ENCODE assay signal across 16 cellular contexts in genomic region chr20:4051413-4052138, GRCh38. TPM values are rescaled to one million over a fixed set of nuclear protein-coding genes. Genes with fewer than 3 reads are reported as not detected.
DNase-seq lines count a peak whose midpoint lies in the region; ATAC-seq and TF ChIP-seq lines count a peak whose summit lies in the region.
"Had no signal": no experiment of that assay in that cellular context is flagged by ENCODE, and none has a peak within 500 bp of the region (broad histone marks: within the 10 kb centered on the region; RNA-seq: fewer than 3 reads in every experiment).

No MANE protein-coding gene starts in this region.

- no peak overlapping the region for H3K4me3 Mint-ChIP-seq in natural killer cell
- H3K4me3 Mint-ChIP-seq: activated CD8-positive, alpha-beta memory T cell treated with anti-CD3 and anti-CD28 coated beads, Interleukin-2, amount 10 ng/mL, durations not matched to agents 7 days and 5 days had no signal

- H2AK9ac ChIP-seq in IMR-90 (replicated peaks; ENCODE audit: low read depth, low read length, poor library complexity), result no peak overlapping the region

- H4K8ac ChIP-seq in IMR-90 (ENCODE audit: low read depth in 2 of 2, low read length in 2 of 2), result peak overlapping the region in 1 of 2 experiments; percentile 9; a peak in 2 of 4 replicates

- H3K23ac ChIP-seq in IMR-90 (ENCODE audit: low read depth, low read length), result 0 out of 2 replicates have a peak overlapping the region, but pooled peaks have one; percentile 38

- H3K27me3 ChIP-seq in IMR-90 (ENCODE audit: control insufficient read depth, insufficient read depth, low read length) (no peaks in the 10 kb centered on the region), cardiac muscle cell (no peaks in the 10 kb centered on the region), sigmoid colon (no peaks in the 10 kb centered on the region)
- H3K27me3 ChIP-seq: ovary had no signal

- no peaks in the 10 kb centered on the region for H3K36me3 Mint-ChIP-seq in natural killer cell
- H3K36me3 Mint-ChIP-seq: activated CD8-positive, alpha-beta memory T cell treated with anti-CD3 and anti-CD28 coated beads, Interleukin-2, amount 10 ng/mL, durations not matched to agents 7 days and 5 days had no signal

- DNase-seq in IMR-90, result no peak
- no peak for DNase-seq in RWPE1 (ENCODE audit: low spot score)
- peak in 1 of 2 donors; percentile 65 for DNase-seq in cardiac muscle cell (ENCODE audit: low read depth in 1 of 2, low spot score in 1 of 2)
- peak; percentile 32 for DNase-seq in sigmoid colon
- DNase-seq in kidney glomerular epithelial cell (lab: John Stamatoyannopoulos, UW), result no peak
- no peak for DNase-seq in NCI-H1092 (lab: John Stamatoyannopoulos, UW)
- no peak for DNase-seq in natural killer cell
- DNase-seq: activated CD8-positive, alpha-beta memory T cell treated with anti-CD3 and anti-CD28 coated beads, Interleukin-2, amount 10 ng/mL, durations not matched to agents 7 days and 5 days; activated effector memory CD4-positive, alpha-beta T cell treated with anti-CD3 and anti-CD28 coated beads, Interleukin-2, amount 50 U/mL, for 16 hours; amniotic stem cell; foreskin melanocyte; ovary; stimulated activated CD4-positive, alpha-beta T cell treated with anti-CD3 and anti-CD28 coated beads, Interleukin-2, amount 100 ng/mL, for 48 hours; T-helper 2 cell had no signal

- H3K27ac ChIP-seq in IMR-90 (ENCODE audit: insufficient read depth, low read length), result no peak overlapping the region
- H3K27ac ChIP-seq in RWPE1, result peak overlapping the region; percentile 30
- H3K27ac ChIP-seq in cardiac muscle cell, result peak overlapping the region; percentile 74
- H3K27ac ChIP-seq in sigmoid colon, result no peak overlapping the region
- H3K27ac ChIP-seq: ovary had no signal

- H2AK5ac ChIP-seq in IMR-90 (ENCODE audit: low read depth, low read length), result no peak overlapping the region

- no peaks in the 10 kb centered on the region for H3K79me1 ChIP-seq in IMR-90 (ENCODE audit: low read depth in 1 of 2, low read length in 2 of 2)

- TF ChIP-seq CTCF in IMR-90 (conservative IDR thresholded peaks at IDR 0.05; ENCODE audit: low read depth, low read length) (no peak), RWPE1 (conservative IDR thresholded peaks at IDR 0.05; ENCODE audit: low read depth) (no peak), cardiac muscle cell (IDR thresholded peaks at IDR 0.05; ENCODE audit: low read depth, low read length) (no peak), sigmoid colon (IDR thresholded peaks at IDR 0.05) (no peak), natural killer cell (IDR thresholded peaks at IDR 0.05) (no peak)

- H3K56ac ChIP-seq in IMR-90 (ENCODE audit: extremely low read depth, insufficient read depth, low read length), result no peak overlapping the region

- H3K27me3 Mint-ChIP-seq in natural killer cell (ENCODE audit: low read depth in 2 of 2), result peaks cover 0 to 7% of the 10 kb centered on the region in 2 donors

- H2BK20ac ChIP-seq in IMR-90 (ENCODE audit: low read depth, low read length), result peak overlapping the region; percentile 46; the same call in 1 of the 2 replicates

- H3K14ac ChIP-seq in IMR-90 (replicated peaks; ENCODE audit: low read depth, low read length), result 0 out of 2 replicates have a peak overlapping the region, but pooled peaks have one; percentile 36

- ATAC-seq in IMR-90 (ENCODE audit: low read depth), result no peak
- ATAC-seq in GM18519 (IDR thresholded peaks at IDR 0.05; ENCODE audit: low FRiP score, unreplicated experiment), result no peak
- no peak for ATAC-seq in natural killer cell
- ATAC-seq: activated CD4-positive, CD25-positive, alpha-beta regulatory T cell treated with anti-CD3 and anti-CD28 coated beads, Interleukin-2, amount 50 U/mL, for 24 hours; activated CD8-positive, alpha-beta memory T cell treated with anti-CD3 and anti-CD28 coated beads, Interleukin-2, amount 10 ng/mL, durations not matched to agents 7 days and 5 days had no signal

- no peaks in the 10 kb centered on the region for H3K4me1 Mint-ChIP-seq in natural killer cell
- H3K4me1 Mint-ChIP-seq: activated CD8-positive, alpha-beta memory T cell treated with anti-CD3 and anti-CD28 coated beads, Interleukin-2, amount 10 ng/mL, durations not matched to agents 7 days and 5 days had no signal

- in situ Hi-C loops in IMR-90 (cut with MboI; ENCODE audit: low sequenced_read_pairs), result no loop called here

- dilution Hi-C loops in IMR-90 (cut with HindIII; ENCODE audit: low sequenced_read_pairs, unreplicated experiment), result no loop called here

- H2BK120ac ChIP-seq in IMR-90 (ENCODE audit: low read depth, low read length), result peak overlapping the region; percentile 52

- 0 out of 2 replicates have a peak overlapping the region, but pooled peaks have one; percentile 49 for H4K91ac ChIP-seq in IMR-90 (ENCODE audit: insufficient read depth, low read depth, low read length)

- POLR2A ChIA-PET in IMR-90 (lab: Charles Lee; ENCODE audit: unreplicated experiment) (no interaction called here), RWPE1 (lab: Yijun Ruan, JAX; ENCODE audit: low non-redundant PET) (no interaction called here)

- no peak overlapping the region for H3K18ac ChIP-seq in IMR-90 (ENCODE audit: low read depth, low read length)

- TF ChIP-seq EP300 in sigmoid colon (IDR thresholded peaks at IDR 0.05), result no peak

- TF ChIP-seq POLR2A in IMR-90 (IDR thresholded peaks at IDR 0.05; ENCODE audit: low read depth, low read length) (no peak), sigmoid colon (IDR thresholded peaks at IDR 0.05) (no peak)

- no peak for TF ChIP-seq RAD21 in IMR-90 (IDR thresholded peaks at IDR 0.05; ENCODE audit: low read length)

- H3K9me3 ChIP-seq in IMR-90 (ENCODE audit: control insufficient read depth, insufficient read depth, low read length) (no peaks in the 10 kb centered on the region), cardiac muscle cell (ENCODE audit: low read depth) (no peaks in the 10 kb centered on the region), sigmoid colon (no peaks in the 10 kb centered on the region)
- H3K9me3 ChIP-seq: ovary had no signal

- no peak overlapping the region for H3K9ac ChIP-seq in IMR-90 (ENCODE audit: low read depth, low read length)

- peak overlapping the region; percentile 19 for H3K4ac ChIP-seq in IMR-90 (ENCODE audit: low read depth, low read length)

- H4K5ac ChIP-seq in IMR-90 (ENCODE audit: low read depth, low read length), result peak overlapping the region; percentile 8; the same call in 1 of the 2 replicates

- H2AFZ ChIP-seq in IMR-90 (replicated peaks; ENCODE audit: low read length, poor library complexity), result peak overlapping the region; percentile 16

- CTCF ChIA-PET in IMR-90 (lab: Yijun Ruan, JAX), result no interaction called here
- CTCF ChIA-PET in RWPE1 (lab: Yijun Ruan, JAX), result no interaction called here

- H3K9me1 ChIP-seq in IMR-90 (ENCODE audit: insufficient read depth, low read length), result no peaks in the 10 kb centered on the region

- no peaks in the 10 kb centered on the region for H3K9me3 Mint-ChIP-seq in natural killer cell

- intact Hi-C loops in IMR-90 (cut with micrococcal nuclease), result no loop called here
- intact Hi-C loops in sigmoid colon (cut with DNase I), result no loop called here
- intact Hi-C loops in natural killer cell (cut with micrococcal nuclease), result no loop called here

- H2BK15ac ChIP-seq in IMR-90 (ENCODE audit: low read depth, low read length), result peak overlapping the region; percentile 34; the same call in 1 of the 3 replicates

- no peak overlapping the region for H3K27ac Mint-ChIP-seq in natural killer cell
- H3K27ac Mint-ChIP-seq: activated CD8-positive, alpha-beta memory T cell treated with anti-CD3 and anti-CD28 coated beads, Interleukin-2, amount 10 ng/mL, durations not matched to agents 7 days and 5 days had no signal

- no TSS peak for BruUV-seq in IMR-90 (replicated peaks; lab: Mats Ljungman, UMichigan)

- no peaks in the 10 kb centered on the region for H4K20me1 ChIP-seq in IMR-90 (ENCODE audit: insufficient read depth, low read length)

- 90% methylated on average over 2 of the region's 8 CpGs; no CpG with 5 or more reads in 1 of the 2 experiments for WGBS in IMR-90 (ENCODE audit: extremely low coverage in 2 of 2, insufficient read length in 1 of 2), 2 experiments
- WGBS in sigmoid colon, 2 donors, result 86 to 92% methylated on average over 8 of the region's 8 CpGs

- H3K4me3 ChIP-seq in IMR-90 (ENCODE audit: insufficient read depth, low read depth, low read length) (no peak overlapping the region), cardiac muscle cell (no peak overlapping the region), sigmoid colon (no peak overlapping the region)
- H3K4me3 ChIP-seq: ovary had no signal

- no peaks in the 10 kb centered on the region for H3K36me3 ChIP-seq in IMR-90 (ENCODE audit: control insufficient read depth, insufficient read depth, low read length)
- H3K36me3 ChIP-seq in cardiac muscle cell, result no peaks in the 10 kb centered on the region
- H3K36me3 ChIP-seq in sigmoid colon, result no peaks in the 10 kb centered on the region
- H3K36me3 ChIP-seq: ovary had no signal

- H3K4me1 ChIP-seq in IMR-90 (ENCODE audit: control insufficient read depth, insufficient read depth, low read length) (peaks cover 7% of the 10 kb centered on the region), cardiac muscle cell (ENCODE audit: low read depth) (peaks cover 33% of the 10 kb centered on the region), sigmoid colon (no peaks in the 10 kb centered on the region)

- no peak overlapping the region for H2BK5ac ChIP-seq in IMR-90 (ENCODE audit: low read depth, low read length, poor library complexity, severe bottlenecking)

- H3K4me2 ChIP-seq in IMR-90 (ENCODE audit: low read depth, low read length), result no peak overlapping the region

TF ChIP-seq in IMR-90, 13 proteins besides CTCF, POLR2A, EP300 and RAD21 (continues in another document):
- TF ChIP-seq CEBPB (IDR thresholded peaks at IDR 0.05; ENCODE audit: low read depth, low read length), result no peak
- no peak for TF ChIP-seq USF2 (IDR thresholded peaks at IDR 0.05; ENCODE audit: low read depth, low read length)
- no peak for TF ChIP-seq CHD1 (IDR thresholded peaks at IDR 0.05; ENCODE audit: low read depth, low read length)

RNA-seq across cellular contexts. Expression of gene RNF24, which starts 36.2 kb away (rescaled TPM):
- total RNA-seq in IMR-90 (2012; rRNA removed) (11.3 and 12.5 TPM in 2 replicates), cardiac muscle cell (4.4 and 7.7 TPM in 2 replicates), sigmoid colon (10 to 100 TPM in 2 of 4 donors, 1 to 10 TPM in 2; 5.6 to 11.0 (median 9.9) TPM), natural killer cell (10 to 100 TPM in 1 of 3 donors, 1 to 10 TPM in 2; 7.1 to 15.3 (median 7.8) TPM)
- polyA plus RNA-seq in IMR-90 (2012; rRNA removed) (9.1 and 11.3 TPM in 2 replicates), cardiac muscle cell (16.1 and 23.8 TPM in 2 replicates), sigmoid colon (1 to 10 TPM in 2 of 3 donors, under 1 TPM in 1; 0.60 to 4.6 (median 1.4) TPM)
- 6.6 and 7.3 TPM in 2 replicates for polyA plus RNA-seq in IMR-90 (2012; cell fraction: cytosol; rRNA removed)
- polyA plus RNA-seq in IMR-90 (2012; cell fraction: nucleus; rRNA removed; ENCODE audit: low replicate concordance), result 6.4 and 11.0 TPM in 2 replicates

Comparison
In these comparisons a context has a peak if more than half of its experiments do, and no peak if none do; other contexts are left out.
1. H3K27ac ChIP-seq: peak in RWPE1 (single experiment) and cardiac muscle cell (single experiment); none in IMR-90 (single experiment) and sigmoid colon (0 of 4).